Comparison of ENCODE assay signal across 9 cellular contexts in the genomic region with DNA sequence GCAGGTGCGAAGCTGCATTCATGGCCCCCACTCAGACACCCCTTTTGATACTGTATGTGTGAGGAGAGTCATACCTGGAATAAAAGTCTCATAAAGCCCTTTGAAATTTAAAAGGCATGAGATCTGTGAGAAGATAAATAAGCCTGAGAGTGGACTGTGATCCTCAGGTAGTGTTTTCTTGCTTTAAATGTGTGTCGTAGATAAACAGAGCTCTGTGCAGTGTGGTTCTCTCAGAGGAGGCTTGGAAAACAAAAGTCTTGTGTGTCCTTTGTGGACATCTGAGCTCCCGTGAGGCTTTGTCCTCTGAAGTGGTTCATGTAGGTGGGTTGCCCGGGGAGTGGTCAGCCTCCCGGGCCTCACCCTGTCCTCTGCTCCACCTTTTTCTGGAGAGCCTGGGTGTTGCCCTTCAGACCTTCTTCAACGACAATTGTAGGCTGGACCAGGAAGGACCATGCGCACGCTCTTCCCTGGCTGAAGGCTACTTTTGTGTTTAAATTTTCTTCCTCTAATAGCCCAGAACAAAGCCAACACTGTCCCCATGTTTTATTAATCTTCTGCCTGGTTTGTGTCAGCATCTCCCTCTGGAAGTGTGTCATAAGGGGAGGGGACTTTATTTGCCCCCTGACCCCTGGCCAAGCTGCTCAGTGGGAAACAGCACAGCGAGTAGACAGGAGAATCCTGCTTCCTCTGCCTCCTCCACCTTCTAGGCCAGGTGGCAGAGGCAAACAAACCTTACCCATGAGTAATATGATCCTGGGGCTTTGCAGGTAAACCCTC.
DNase-seq lines count a peak whose midpoint lies in the region; ATAC-seq and TF ChIP-seq lines count a peak whose summit lies in the region.
"Had no signal": no experiment of that assay in that cellular context is flagged by ENCODE, and none has a peak within 500 bp of the region (broad histone marks: within the 10 kb centered on the region; RNA-seq: fewer than 3 reads in every experiment).

No MANE protein-coding gene starts in this region.

- no peaks in the 10 kb centered on the region for H3K27me3 Mint-ChIP-seq in activated naive CD8-positive, alpha-beta T cell treated with anti-CD3 and anti-CD28 coated beads, Interleukin-2, amount 10 ng/mL, durations not matched to agents 7 days and 5 days
- H3K27me3 Mint-ChIP-seq in nephron progenitor cell (ENCODE audit: low read depth, poor library complexity) = no peaks in the 10 kb centered on the region
- H3K27me3 Mint-ChIP-seq: IgD-negative memory B cell had no signal

- DNase-seq in COR-L47 (lab: John Stamatoyannopoulos, UW) (peak; percentile 45), NCI-H1092 (lab: John Stamatoyannopoulos, UW) (peak; percentile 19), nephron progenitor cell (peak; percentile 46), DMS 273 (lab: John Stamatoyannopoulos, UW; ENCODE audit: unreplicated experiment) (no peak), left lobe of liver (ENCODE audit: low spot score) (no peak)
- DNase-seq in activated naive CD8-positive, alpha-beta T cell treated with anti-CD3 and anti-CD28 coated beads, Interleukin-2, amount 10 ng/mL, durations not matched to agents 7 days and 5 days = no peak
- DNase-seq in activated effector memory CD4-positive, alpha-beta T cell treated with Interleukin-2 at 50 U/mL for 16 hours = no peak
- DNase-seq in activated CD8-positive, alpha-beta memory T cell treated with anti-CD3 and anti-CD28 coated beads for 24 hours = no peak

- H3K9me3 Mint-ChIP-seq in activated naive CD8-positive, alpha-beta T cell treated with anti-CD3 and anti-CD28 coated beads, Interleukin-2, amount 10 ng/mL, durations not matched to agents 7 days and 5 days = no peaks in the 10 kb centered on the region
- no peaks in the 10 kb centered on the region for H3K9me3 Mint-ChIP-seq in nephron progenitor cell
- H3K9me3 Mint-ChIP-seq: IgD-negative memory B cell had no signal

- peak overlapping the region; percentile 23 for H3K4me3 Mint-ChIP-seq in activated naive CD8-positive, alpha-beta T cell treated with anti-CD3 and anti-CD28 coated beads, Interleukin-2, amount 10 ng/mL, durations not matched to agents 7 days and 5 days
- peak overlapping the region; percentile 69 for H3K4me3 Mint-ChIP-seq in nephron progenitor cell

- POLR2A ChIA-PET in activated naive CD8-positive, alpha-beta T cell treated with anti-CD3 and anti-CD28 coated beads, Interleukin-2, amount 10 ng/mL, durations not matched to agents 7 days and 5 days (lab: Charles Lee) = interaction anchor here (1.0 to 1.4 kb wide), 4 partner anchors 33 to 164 kb away, joined by 3 to 4 read pairs (median 3); no protein-coding TSS in a partner anchor

- peak overlapping the region; percentile 76 for H3K27ac Mint-ChIP-seq in activated naive CD8-positive, alpha-beta T cell treated with anti-CD3 and anti-CD28 coated beads, Interleukin-2, amount 10 ng/mL, durations not matched to agents 7 days and 5 days
- peak overlapping the region; percentile 100 for H3K27ac Mint-ChIP-seq in nephron progenitor cell

- no peak for TF ChIP-seq CTCF in nephron progenitor cell (IDR thresholded peaks at IDR 0.05)

- H3K36me3 Mint-ChIP-seq in activated naive CD8-positive, alpha-beta T cell treated with anti-CD3 and anti-CD28 coated beads, Interleukin-2, amount 10 ng/mL, durations not matched to agents 7 days and 5 days = peaks cover 14% of the 10 kb centered on the region
- H3K36me3 Mint-ChIP-seq in nephron progenitor cell (ENCODE audit: low read depth) = peaks cover 37% of the 10 kb centered on the region

- H3K4me1 Mint-ChIP-seq in activated naive CD8-positive, alpha-beta T cell treated with anti-CD3 and anti-CD28 coated beads, Interleukin-2, amount 10 ng/mL, durations not matched to agents 7 days and 5 days = peaks cover 41% of the 10 kb centered on the region
- peaks cover 84% of the 10 kb centered on the region for H3K4me1 Mint-ChIP-seq in nephron progenitor cell

- ATAC-seq in activated naive CD8-positive, alpha-beta T cell treated with anti-CD3 and anti-CD28 coated beads, Interleukin-2, amount 10 ng/mL, durations not matched to agents 7 days and 5 days (ENCODE audit: low read depth) = no peak
- no peak for ATAC-seq in left lobe of liver

Comparison
In these comparisons a context has a peak if more than half of its experiments do, and no peak if none do; other contexts are left out.
1. DNase-seq: peak in COR-L47 (single experiment), NCI-H1092 (single experiment) and nephron progenitor cell (single experiment); none in activated naive CD8-positive, alpha-beta T cell treated with anti-CD3 and anti-CD28 coated beads, Interleukin-2, amount 10 ng/mL, durations not matched to agents 7 days and 5 days (single experiment), activated effector memory CD4-positive, alpha-beta T cell treated with Interleukin-2 at 50 U/mL for 16 hours (single experiment), activated CD8-positive, alpha-beta memory T cell treated with anti-CD3 and anti-CD28 coated beads for 24 hours (single experiment), DMS 273 (single experiment) and left lobe of liver (single experiment).